ENCODE assay signal across 8 cellular contexts in genomic region chr6:149271348-149272340, GRCh38. TPM values are rescaled to one million over a fixed set of nuclear protein-coding genes. Genes with fewer than 3 reads are reported as not detected.
DNase-seq lines count a peak whose midpoint lies in the region; ATAC-seq and TF ChIP-seq lines count a peak whose summit lies in the region.

No MANE protein-coding gene starts in this region.

- CTCF ChIA-PET in GM10248 (lab: Yijun Ruan, JAX) = interaction anchor here (0.7 to 2.4 kb wide), 10 partner anchors 9 to 205 kb away, joined by 3 to 18 read pairs (median 4); no protein-coding TSS in a partner anchor

- no peak for TF ChIP-seq CTCF in GM10248 (IDR thresholded peaks at IDR 0.05; ENCODE audit: control extremely low read depth, extremely low read depth, low read depth, missing control alignments)
- TF ChIP-seq CTCF in omental fat pad (IDR thresholded peaks at IDR 0.05) = no peak

- peak; percentile 62 for DNase-seq in GM10248 (ENCODE audit: extremely low spot score)
- peak; percentile 67 for DNase-seq in OCI-M1 (lab: John Stamatoyannopoulos, UW)
- peak; percentile 55 for DNase-seq in activated naive CD8-positive, alpha-beta T cell treated with anti-CD3 and anti-CD28 coated beads, Interleukin-2, amount 50 U/mL, for 16 hours (ENCODE audit: low read depth, low spot score)
- DNase-seq in stimulated activated CD4-positive, alpha-beta T cell treated with anti-CD3 and anti-CD28 coated beads, Interleukin-4, amount 100 ng/mL, for 24 hours = peak; percentile 63
- no peak for DNase-seq in DMS 273 treated with DMSO at 0.1 percent for 48 hours (lab: John Stamatoyannopoulos, UW)
- DNase-seq in NCI-H446 (lab: John Stamatoyannopoulos, UW) = no peak
- DNase-seq in omental fat pad (ENCODE audit: low spot score) = no peak

- POLR2A ChIA-PET in GM10248 (lab: Yijun Ruan, JAX) = no interaction called here

- ATAC-seq in GM21825 (IDR thresholded peaks at IDR 0.05; ENCODE audit: unreplicated experiment) (peak; percentile 52), omental fat pad (ENCODE audit: low FRiP score) (no peak)

RNA-seq across cellular contexts. Expression of gene TAB2, which starts 45.9 kb away (rescaled TPM):
- total RNA-seq in omental fat pad = 10 to 100 TPM; 40.0 to 88.4 (median 58.6) TPM

Comparison
In these comparisons a context has a peak if more than half of its experiments do, and no peak if none do; other contexts are left out.
1. DNase-seq: peak in GM10248 (single experiment), OCI-M1 (single experiment), activated naive CD8-positive, alpha-beta T cell treated with anti-CD3 and anti-CD28 coated beads, Interleukin-2, amount 50 U/mL, for 16 hours (single experiment) and stimulated activated CD4-positive, alpha-beta T cell treated with anti-CD3 and anti-CD28 coated beads, Interleukin-4, amount 100 ng/mL, for 24 hours (single experiment); none in DMS 273 treated with DMSO at 0.1 percent for 48 hours (single experiment), NCI-H446 (0 of 2) and omental fat pad (single experiment).